ENCODE assay signal across 11 cellular contexts in genomic region chr1:172269644-172270043, GRCh38.
DNase-seq lines count a peak whose midpoint lies in the region; ATAC-seq and TF ChIP-seq lines count a peak whose summit lies in the region.
"Had no signal": no experiment of that assay in that cellular context is flagged by ENCODE, and none has a peak within 500 bp of the region (broad histone marks: within the 10 kb centered on the region; RNA-seq: fewer than 3 reads in every experiment).

No MANE protein-coding gene starts in this region.

- 71% methylated on average over 3 of the region's 3 CpGs for WGBS in SK-N-SH (ENCODE audit: low lambda C conversion rate)

- ATAC-seq in stimulated activated effector memory CD8-positive, alpha-beta T cell treated with anti-CD3 and anti-CD28 coated beads, Interleukin-12 subunit alpha, Interleukin-12 subunit beta, amount 100 ng/mL, for 72 hours = no peak
- ATAC-seq in HG02973 (IDR thresholded peaks at IDR 0.05; ENCODE audit: unreplicated experiment) (no peak), omental fat pad (ENCODE audit: low FRiP score) (no peak)

- intact Hi-C loops in activated naive CD4-positive, alpha-beta T cell treated with anti-CD3 and anti-CD28 coated beads for 36 hours (cut with micrococcal nuclease) = loop anchor here (1.0 to 10.0 kb wide), 4 partner anchors 69 to 405 kb away; no protein-coding TSS in a partner anchor

- no peak overlapping the region; the same call in 1 of the 2 replicates for H3K9ac ChIP-seq in SK-N-SH

- peak overlapping the region; percentile 41 for H3K27ac Mint-ChIP-seq in activated naive CD4-positive, alpha-beta T cell treated with anti-CD3 and anti-CD28 coated beads for 36 hours
- H3K27ac Mint-ChIP-seq in stimulated activated effector memory CD8-positive, alpha-beta T cell treated with anti-CD3 and anti-CD28 coated beads, Interleukin-12 subunit alpha, Interleukin-12 subunit beta, amount 100 ng/mL, for 72 hours = peak overlapping the region; percentile 32

- no peak overlapping the region for H3K4me3 ChIP-seq in SK-N-SH (ENCODE audit: low read depth in 2 of 2, low read length in 1 of 2)

- H3K9me3 Mint-ChIP-seq in activated naive CD4-positive, alpha-beta T cell treated with anti-CD3 and anti-CD28 coated beads for 36 hours = no peaks in the 10 kb centered on the region
- H3K9me3 Mint-ChIP-seq in stimulated activated effector memory CD8-positive, alpha-beta T cell treated with anti-CD3 and anti-CD28 coated beads, Interleukin-12 subunit alpha, Interleukin-12 subunit beta, amount 100 ng/mL, for 72 hours = no peaks in the 10 kb centered on the region

- H3K27me3 Mint-ChIP-seq in activated naive CD4-positive, alpha-beta T cell treated with anti-CD3 and anti-CD28 coated beads for 36 hours (ENCODE audit: low read depth) = no peaks in the 10 kb centered on the region

- peaks cover 13% of the 10 kb centered on the region for H3K79me2 ChIP-seq in SK-N-SH (ENCODE audit: insufficient read depth)

- H3K9me2 ChIP-seq in SK-N-SH = no peaks in the 10 kb centered on the region

- CTCF ChIA-PET in activated naive CD4-positive, alpha-beta T cell treated with anti-CD3 and anti-CD28 coated beads for 36 hours (lab: Charles Lee) = interaction anchor here (1.2 to 1.4 kb wide), 3 partner anchors 89 to 130 kb away, joined by 3 to 7 read pairs (median 3); no protein-coding TSS in a partner anchor
- CTCF ChIA-PET in SK-N-SH (lab: Yijun Ruan, JAX) = interaction anchor here (0.7 kb wide), 1 partner anchor 555 kb away, joined by 3 read pairs; no protein-coding TSS in a partner anchor

- no peaks in the 10 kb centered on the region for H3K36me3 ChIP-seq in SK-N-SH (replicated peaks in 1 of 2; ENCODE audit: control insufficient read depth in 1 of 2, insufficient read depth in 2 of 2, low read length in 1 of 2)

- POLR2A ChIA-PET in SK-N-SH (lab: Yijun Ruan, JAX) = no interaction called here

- no peaks in the 10 kb centered on the region for H3K36me3 Mint-ChIP-seq in activated naive CD4-positive, alpha-beta T cell treated with anti-CD3 and anti-CD28 coated beads for 36 hours (ENCODE audit: low read depth)
- H3K36me3 Mint-ChIP-seq in stimulated activated effector memory CD8-positive, alpha-beta T cell treated with anti-CD3 and anti-CD28 coated beads, Interleukin-12 subunit alpha, Interleukin-12 subunit beta, amount 100 ng/mL, for 72 hours = no peaks in the 10 kb centered on the region

- H3K27ac ChIP-seq in SK-N-SH (ENCODE audit: low read depth in 2 of 2, low read length in 1 of 2) = peak overlapping the region; percentile 71 to 81

- H3K4me3 Mint-ChIP-seq in activated naive CD4-positive, alpha-beta T cell treated with anti-CD3 and anti-CD28 coated beads for 36 hours = no peak overlapping the region
- H3K4me3 Mint-ChIP-seq in stimulated activated effector memory CD8-positive, alpha-beta T cell treated with anti-CD3 and anti-CD28 coated beads, Interleukin-12 subunit alpha, Interleukin-12 subunit beta, amount 100 ng/mL, for 72 hours = no peak overlapping the region

- H2AFZ ChIP-seq in SK-N-SH (ENCODE audit: low read depth) = peak overlapping the region; percentile 54; the same call in 1 of the 2 replicates

- H3K4me2 ChIP-seq in SK-N-SH = peak overlapping the region; percentile 59; the same call in 1 of the 2 replicates

- H3K4me1 Mint-ChIP-seq in activated naive CD4-positive, alpha-beta T cell treated with anti-CD3 and anti-CD28 coated beads for 36 hours (ENCODE audit: low read depth) = peaks cover 41% of the 10 kb centered on the region
- H3K4me1 Mint-ChIP-seq in stimulated activated effector memory CD8-positive, alpha-beta T cell treated with anti-CD3 and anti-CD28 coated beads, Interleukin-12 subunit alpha, Interleukin-12 subunit beta, amount 100 ng/mL, for 72 hours = peaks cover 18% of the 10 kb centered on the region

- H4K20me1 ChIP-seq in SK-N-SH (ENCODE audit: insufficient read depth) = no peaks in the 10 kb centered on the region

- H3K27me3 ChIP-seq in SK-N-SH (ENCODE audit: insufficient read depth) = no peaks in the 10 kb centered on the region

- peaks cover 14% of the 10 kb centered on the region for H3F3A ChIP-seq in SK-N-SH (replicated peaks; ENCODE audit: insufficient read depth)

- no peak for TF ChIP-seq RAD21 in SK-N-SH (IDR thresholded peaks at IDR 0.05; ENCODE audit: low read length)

- no peak for TF ChIP-seq EP300 in SK-N-SH (IDR thresholded peaks at IDR 0.05; ENCODE audit: borderline replicate concordance in 1 of 2, low read depth in 1 of 2, low read length in 1 of 2)

- H3K9me3 ChIP-seq in SK-N-SH = no peaks in the 10 kb centered on the region

- DNase-seq in activated naive CD4-positive, alpha-beta T cell treated with anti-CD3 and anti-CD28 coated beads for 36 hours = no peak
- DNase-seq in activated naive CD4-positive, alpha-beta T cell treated with anti-CD3 and anti-CD28 coated beads, Interleukin-2, amount 50 U/mL, for 16 hours = no peak
- DNase-seq in SK-N-SH (no peak), fibroblast of peridontal ligament (ENCODE audit: extremely low read depth) (peak; percentile 54), omental fat pad (ENCODE audit: low spot score) (no peak), NCI-H1105 treated with DMSO at 0.1 percent for 48 hours (lab: John Stamatoyannopoulos, UW) (no peak)
- no peak for DNase-seq in stimulated activated effector memory CD8-positive, alpha-beta T cell treated with anti-CD3 and anti-CD28 coated beads, Interleukin-12 subunit alpha, Interleukin-12 subunit beta, amount 100 ng/mL, for 72 hours (ENCODE audit: low spot score in 2 of 2)
- DNase-seq: foreskin melanocyte; NCI-H1436 treated with DMSO at 0.1 percent for 48 hours; stimulated activated CD4-positive, alpha-beta T cell treated with anti-CD3 and anti-CD28 coated beads, Interleukin-4, amount 100 ng/mL, for 4 hours had no signal

- TF ChIP-seq CTCF in SK-N-SH (IDR thresholded peaks at IDR 0.05) (no peak), omental fat pad (IDR thresholded peaks at IDR 0.05) (no peak)

- peaks cover 7 to 16% of the 10 kb centered on the region in 2 experiments; a peak in 2 of 4 replicates for H3K4me1 ChIP-seq in SK-N-SH (ENCODE audit: control insufficient read depth in 1 of 2, insufficient read depth in 2 of 2, low read depth in 1 of 2, low read length in 1 of 2)

TF ChIP-seq in SK-N-SH, 30 proteins besides CTCF, POLR2A, EP300 and RAD21:
- TF ChIP-seq NFIC (IDR thresholded peaks at IDR 0.05; ENCODE audit: borderline replicate concordance) = no peak
- TF ChIP-seq RFX5 (IDR thresholded peaks at IDR 0.05; ENCODE audit: low read length) = no peak
- TF ChIP-seq USF1 (IDR thresholded peaks at IDR 0.05; ENCODE audit: borderline replicate concordance, low read depth) = no peak
- TF ChIP-seq TEAD4 (IDR thresholded peaks at IDR 0.05; ENCODE audit: borderline replicate concordance, insufficient read depth) = no peak
- TF ChIP-seq NRF1 (IDR thresholded peaks at IDR 0.05; ENCODE audit: low read depth, low read length) = no peak
- no peak for TF ChIP-seq SMC3 (IDR thresholded peaks at IDR 0.05; ENCODE audit: low read depth, low read length)
- TF ChIP-seq RCOR1 (IDR thresholded peaks at IDR 0.05; ENCODE audit: low read length) = no peak
- TF ChIP-seq EZH2phosphoT487 (IDR thresholded peaks at IDR 0.05; ENCODE audit: borderline replicate concordance, low read depth) = no peak
- no peak for TF ChIP-seq FOXM1 (IDR thresholded peaks at IDR 0.05; ENCODE audit: low read depth)
- TF ChIP-seq CHD2 (IDR thresholded peaks at IDR 0.05; ENCODE audit: low read length, partially characterized antibody) = no peak
- no peak for TF ChIP-seq TCF12 (IDR thresholded peaks at IDR 0.05)
- TF ChIP-seq MEF2A (IDR thresholded peaks at IDR 0.05; ENCODE audit: borderline replicate concordance, low read depth) = no peak
- no peak for TF ChIP-seq IRF3 (IDR thresholded peaks at IDR 0.05; ENCODE audit: low read depth, low read length)
- no peak for TF ChIP-seq SIN3A (IDR thresholded peaks at IDR 0.05; ENCODE audit: borderline replicate concordance, low read depth, low read length)
